18 cellular contexts compared by ENCODE assay signal in genomic region chr6:136752554-136752953, GRCh38. TPM values are rescaled to one million over a fixed set of nuclear protein-coding genes. Genes with fewer than 3 reads are reported as not detected.
DNase-seq lines count a peak whose midpoint lies in the region; ATAC-seq and TF ChIP-seq lines count a peak whose summit lies in the region.
"Had no signal": no experiment of that assay in that cellular context is flagged by ENCODE, and none has a peak within 500 bp of the region (broad histone marks: within the 10 kb centered on the region; RNA-seq: fewer than 3 reads in every experiment).

No MANE protein-coding gene starts in this region.

- no peak for TF ChIP-seq POLR2A in Peyer's patch (IDR thresholded peaks at IDR 0.05)
- no peak for TF ChIP-seq POLR2A in heart left ventricle (IDR thresholded peaks at IDR 0.05)

- H3K4me3 ChIP-seq in Peyer's patch: no peak overlapping the region
- H3K4me3 ChIP-seq in heart left ventricle: no peak overlapping the region
- H3K4me3 ChIP-seq in skin epidermis: no peak overlapping the region
- H3K4me3 ChIP-seq: esophagus squamous epithelium, smooth muscle cell had no signal

- H3K27me3 ChIP-seq in Peyer's patch (no peaks in the 10 kb centered on the region), heart left ventricle (no peaks in the 10 kb centered on the region)
- H3K27me3 ChIP-seq: esophagus squamous epithelium had no signal

- H3K9me3 ChIP-seq in Peyer's patch (no peaks in the 10 kb centered on the region), heart left ventricle (no peaks in the 10 kb centered on the region)
- H3K9me3 ChIP-seq: esophagus squamous epithelium had no signal

- 71 to 80% (median 78%) methylated on average over 7 of the region's 7 CpGs for WGBS in heart left ventricle, 4 donors

- H3K36me3 ChIP-seq in Peyer's patch: no peaks in the 10 kb centered on the region
- no peaks in the 10 kb centered on the region for H3K36me3 ChIP-seq in heart left ventricle
- H3K36me3 ChIP-seq: esophagus squamous epithelium had no signal

- DNase-seq in activated CD8-positive, alpha-beta memory T cell treated with anti-CD3 and anti-CD28 coated beads, Interleukin-2, amount 10 ng/mL, durations not matched to agents 7 days and 5 days: no peak
- DNase-seq in activated CD8-positive, alpha-beta memory T cell treated with anti-CD3 and anti-CD28 coated beads for 24 hours: no peak
- DNase-seq in Peyer's patch (peak in 2 of 3 donors; percentile 58 to 66), heart left ventricle (no peak), medulla oblongata (ENCODE audit: extremely low spot score) (no peak), NCI-H187 (lab: John Stamatoyannopoulos, UW) (no peak), middle frontal gyrus (ENCODE audit: extremely low spot score, low spot score) (no peak)
- DNase-seq: activated CD4-positive, CD25-positive, alpha-beta regulatory T cell; activated effector memory CD4-positive, alpha-beta T cell treated with Interleukin-2 at 50 U/mL for 16 hours; DMS79; esophagus squamous epithelium; IMR-90; NCI-H1694 treated with DMSO at 0.1 percent for 48 hours; NCI-H69; SHP77 had no signal

- no peaks in the 10 kb centered on the region for H3K9me3 Mint-ChIP-seq in activated CD8-positive, alpha-beta memory T cell treated with anti-CD3 and anti-CD28 coated beads, Interleukin-2, amount 10 ng/mL, durations not matched to agents 7 days and 5 days (ENCODE audit: low read depth)

- no peak for ATAC-seq in activated CD8-positive, alpha-beta memory T cell treated with anti-CD3 and anti-CD28 coated beads, Interleukin-2, amount 10 ng/mL, durations not matched to agents 7 days and 5 days
- peak; percentile 26 to 69 (median 37) for ATAC-seq in heart left ventricle
- ATAC-seq: HCT116 had no signal

- H3K27ac ChIP-seq in Peyer's patch: peak overlapping the region; percentile 47 to 78 (median 64)
- H3K27ac ChIP-seq in heart left ventricle: peak overlapping the region in 10 of 12 donors; percentile 4 to 82 (median 48)
- peak overlapping the region in 11 of 21 experiments; percentile 11 to 78 (median 67) for H3K27ac ChIP-seq in skin epidermis

- TF ChIP-seq CTCF in Peyer's patch (IDR thresholded peaks at IDR 0.05) (no peak), heart left ventricle (IDR thresholded peaks at IDR 0.05) (no peak)

- H3K4me1 ChIP-seq in Peyer's patch (peaks cover 0 to 24% (median 16%) of the 10 kb centered on the region in 4 donors), heart left ventricle (peaks cover 0 to 68% (median 22%) of the 10 kb centered on the region in 12 donors)

- no peaks in the 10 kb centered on the region for H3K27me3 Mint-ChIP-seq in activated CD8-positive, alpha-beta memory T cell treated with anti-CD3 and anti-CD28 coated beads, Interleukin-2, amount 10 ng/mL, durations not matched to agents 7 days and 5 days

- H3K27ac Mint-ChIP-seq in activated CD8-positive, alpha-beta memory T cell treated with anti-CD3 and anti-CD28 coated beads, Interleukin-2, amount 10 ng/mL, durations not matched to agents 7 days and 5 days: peak overlapping the region; percentile 91

- peaks cover 21% of the 10 kb centered on the region for H3K36me3 Mint-ChIP-seq in activated CD8-positive, alpha-beta memory T cell treated with anti-CD3 and anti-CD28 coated beads, Interleukin-2, amount 10 ng/mL, durations not matched to agents 7 days and 5 days

- intact Hi-C loops in heart left ventricle (cut with DNase I): loop anchor here in 1 of 10 donors (5.0 kb wide), 1 partner anchor 35 kb away; no protein-coding TSS in a partner anchor

- CTCF ChIA-PET in activated CD8-positive, alpha-beta memory T cell treated with anti-CD3 and anti-CD28 coated beads, Interleukin-2, amount 10 ng/mL, durations not matched to agents 7 days and 5 days (lab: Charles Lee): interaction anchor here (1.2 to 5.8 kb wide), 6 partner anchors 8 to 109 kb away, joined by 3 to 49 read pairs (median 7); partner anchors contain the start of gene MAP3K5

- peaks cover 81% of the 10 kb centered on the region for H3K4me1 Mint-ChIP-seq in activated CD8-positive, alpha-beta memory T cell treated with anti-CD3 and anti-CD28 coated beads, Interleukin-2, amount 10 ng/mL, durations not matched to agents 7 days and 5 days

- H3K4me3 Mint-ChIP-seq in activated CD8-positive, alpha-beta memory T cell treated with anti-CD3 and anti-CD28 coated beads, Interleukin-2, amount 10 ng/mL, durations not matched to agents 7 days and 5 days: peak overlapping the region; percentile 64

RNA-seq across cellular contexts. Expression of gene MAP3K5, which starts 39.7 kb away (rescaled TPM):
- total RNA-seq in activated CD8-positive, alpha-beta memory T cell treated with anti-CD3 and anti-CD28 coated beads, Interleukin-2, amount 10 ng/mL, durations not matched to agents 7 days and 5 days: 10 to 100 TPM; 18.3 to 21.7 TPM
- total RNA-seq in Peyer's patch: 10 to 100 TPM; 14.2 to 46.2 (median 23.2) TPM
- total RNA-seq in heart left ventricle: 10 to 100 TPM; 18.7 to 34.1 (median 28.0) TPM
- 1 to 10 TPM; 7.1 to 9.5 TPM for polyA plus RNA-seq in heart left ventricle

Comparison
In these comparisons a context has a peak if more than half of its experiments do, and no peak if none do; other contexts are left out.
1. DNase-seq: peak in Peyer's patch (2 of 3); none in activated CD8-positive, alpha-beta memory T cell treated with anti-CD3 and anti-CD28 coated beads, Interleukin-2, amount 10 ng/mL, durations not matched to agents 7 days and 5 days (single experiment), activated CD8-positive, alpha-beta memory T cell treated with anti-CD3 and anti-CD28 coated beads for 24 hours (single experiment), heart left ventricle (0 of 5), medulla oblongata (single experiment), NCI-H187 (0 of 2) and middle frontal gyrus (single experiment).
2. Peak in every context shown above with its lines, with median percentiles within 50 percentile points of each other: H3K27ac ChIP-seq.